ENCODE assay signal across 19 cellular contexts in genomic region chr19:720691-721160, GRCh38. TPM values are rescaled to one million over a fixed set of nuclear protein-coding genes. Genes with fewer than 3 reads are reported as not detected.
DNase-seq lines count a peak whose midpoint lies in the region; FAIRE-seq and TF ChIP-seq lines count a peak whose summit lies in the region.
"Had no signal": no experiment of that assay in that cellular context is flagged by ENCODE, and none has a peak within 500 bp of the region (broad histone marks: within the 10 kb centered on the region; RNA-seq: fewer than 3 reads in every experiment).

No MANE protein-coding gene starts in this region.

- no peak for TF ChIP-seq CTCF in breast epithelium (IDR thresholded peaks at IDR 0.05)
- no peak for TF ChIP-seq CTCF in MCF 10A (IDR thresholded peaks at IDR 0.05; ENCODE audit: unreplicated experiment)
- TF ChIP-seq CTCF in neural crest cell (conservative IDR thresholded peaks at IDR 0.05), result no peak
- no peak for TF ChIP-seq CTCF in type B pancreatic cell (conservative IDR thresholded peaks at IDR 0.05)

- H3K9me3 Mint-ChIP-seq in MCF 10A (ENCODE audit: unreplicated experiment) (peaks cover 2% of the 10 kb centered on the region), neural crest cell (no peaks in the 10 kb centered on the region), type B pancreatic cell (no peaks in the 10 kb centered on the region)

- H3K36me3 Mint-ChIP-seq in MCF 10A (ENCODE audit: insufficient read depth, unreplicated experiment), result no peaks in the 10 kb centered on the region
- H3K36me3 Mint-ChIP-seq in neural crest cell (ENCODE audit: low read depth), result peaks cover 2% of the 10 kb centered on the region
- peaks cover 2% of the 10 kb centered on the region for H3K36me3 Mint-ChIP-seq in type B pancreatic cell

- no peaks in the 10 kb centered on the region for H3K4me1 ChIP-seq in breast epithelium
- H3K4me1 ChIP-seq: foreskin keratinocyte had no signal

- H3K4me1 Mint-ChIP-seq in MCF 10A (ENCODE audit: insufficient read depth, unreplicated experiment), result no peaks in the 10 kb centered on the region
- peaks cover 12% of the 10 kb centered on the region for H3K4me1 Mint-ChIP-seq in neural crest cell
- peaks cover 8% of the 10 kb centered on the region for H3K4me1 Mint-ChIP-seq in type B pancreatic cell (ENCODE audit: unreplicated experiment)

- no peak for TF ChIP-seq POLR2A in breast epithelium (IDR thresholded peaks at IDR 0.05)

- no peak for FAIRE-seq in frontal cortex (lab: Jason Lieb, UNC)
- FAIRE-seq: GM12891 had no signal

- peak overlapping the region in 1 of 3 donors; percentile 7 for H3K4me3 ChIP-seq in breast epithelium
- H3K4me3 ChIP-seq: lung, transverse colon had no signal

- DNase-seq in breast epithelium (ENCODE audit: low spot score in 2 of 2) (no peak), MCF 10A (ENCODE audit: unreplicated experiment) (no peak), frontal cortex (ENCODE audit: low spot score in 2 of 2) (peak; percentile 82 to 87), neural crest cell (ENCODE audit: low read depth, low spot score) (no peak), type B pancreatic cell (ENCODE audit: extremely low spot score, unreplicated experiment) (no peak), NOMO-1 treated with DMSO at 0.1 percent for 48 hours (lab: John Stamatoyannopoulos, UW; ENCODE audit: unreplicated experiment) (no peak), dermis blood vessel endothelial cell (no peak), NCI-H2196 treated with DMSO at 0.1 percent for 48 hours (lab: John Stamatoyannopoulos, UW; ENCODE audit: unreplicated experiment) (no peak)
- DNase-seq: DMS79, foreskin keratinocyte, HCEC 1CT, IMR-90, transverse colon had no signal

- peaks cover 0 to under 1% of the 10 kb centered on the region in 2 donors for H3K9me3 ChIP-seq in breast epithelium
- H3K9me3 ChIP-seq: transverse colon had no signal

- CTCF ChIA-PET in MCF 10A (lab: Yijun Ruan, JAX), result no interaction called here

- no peaks in the 10 kb centered on the region for H3K36me3 ChIP-seq in breast epithelium
- H3K36me3 ChIP-seq: transverse colon had no signal

- peak overlapping the region; percentile 48 to 90 for H3K27ac ChIP-seq in breast epithelium
- H3K27ac ChIP-seq: foreskin keratinocyte had no signal

- H3K27me3 Mint-ChIP-seq in MCF 10A (ENCODE audit: insufficient read depth, unreplicated experiment) (no peaks in the 10 kb centered on the region), neural crest cell (ENCODE audit: low read depth) (no peaks in the 10 kb centered on the region), type B pancreatic cell (no peaks in the 10 kb centered on the region)

- H3K27me3 ChIP-seq in breast epithelium, result peaks cover 0 to 5% of the 10 kb centered on the region in 2 donors

- H3K4me3 Mint-ChIP-seq in MCF 10A (ENCODE audit: unreplicated experiment) (no peak overlapping the region), neural crest cell (peak overlapping the region; percentile 59), type B pancreatic cell (peak overlapping the region; percentile 62)
- H3K4me3 Mint-ChIP-seq: dendritic cell treated with granulocyte-macrophage colony-stimulating factor and Interleukin-4, amounts not matched to agents 40 ng/mL and 50 ng/mL, for 4 days had no signal

- no TSS peak for BruUV-seq in MCF 10A (replicated peaks; lab: Mats Ljungman, UMichigan)

- POLR2A ChIA-PET in MCF 10A (lab: Yijun Ruan, JAX), result no interaction called here

- no peak overlapping the region for H3K27ac Mint-ChIP-seq in MCF 10A (ENCODE audit: low read depth, unreplicated experiment)
- no peak overlapping the region for H3K27ac Mint-ChIP-seq in neural crest cell (ENCODE audit: unreplicated experiment)
- no peak overlapping the region for H3K27ac Mint-ChIP-seq in type B pancreatic cell
- H3K27ac Mint-ChIP-seq: activated naive CD4-positive, alpha-beta T cell treated with anti-CD3 and anti-CD28 coated beads, Interleukin-2, amount 50 U/mL, for 72 hours; dendritic cell treated with granulocyte-macrophage colony-stimulating factor and Interleukin-4, amounts not matched to agents 40 ng/mL and 50 ng/mL, for 4 days had no signal

- intact Hi-C loops in breast epithelium (cut with DNase I; ENCODE audit: low total_unique reads), result no loop called here
- intact Hi-C loops in MCF 10A (cut with micrococcal nuclease), result no loop called here

RNA-seq across cellular contexts. Expression of gene PALM, which starts 12.0 kb away (rescaled TPM):
- total RNA-seq in breast epithelium (10 to 100 TPM; 16.1 to 61.0 (median 35.1) TPM), MCF 10A (2022) (0.44 TPM in 1 of 2 replicates, not detected in the other), frontal cortex (87.2 TPM), neural crest cell (45.1 and 52.1 TPM in 2 replicates), type B pancreatic cell (ENCODE audit: low replicate concordance) (63.3 and 64.1 TPM in 2 replicates), dermis blood vessel endothelial cell (56.3 and 109 TPM in 2 replicates)

RNA-seq across cellular contexts. Expression of gene PRSS57, which starts 25.5 kb away (rescaled TPM):
- total RNA-seq in breast epithelium (not detected), MCF 10A (2022) (not detected in 2 replicates), frontal cortex (not detected), neural crest cell (not detected in 2 replicates), type B pancreatic cell (ENCODE audit: low replicate concordance) (not detected in 2 replicates), dermis blood vessel endothelial cell (not detected in 2 replicates)
- total RNA-seq: activated CD8-positive, alpha-beta memory T cell treated with anti-CD3 and anti-CD28 coated beads for 36 hours; activated naive CD4-positive, alpha-beta T cell treated with anti-CD3 and anti-CD28 coated beads, Interleukin-2, amount 50 U/mL, for 72 hours; foreskin keratinocyte; IMR-90; OCI-LY7; transverse colon had no signal

RNA-seq across cellular contexts. Expression of gene MISP, which starts 30.2 kb away (rescaled TPM):
- total RNA-seq in breast epithelium, result 1 to 10 TPM in 2 of 3 donors, under 1 TPM in 1; 0.16 to 3.6 (median 2.5) TPM
- 33.7 and 35.0 TPM in 2 replicates for total RNA-seq in MCF 10A (2022)
- total RNA-seq in frontal cortex, result 0.41 TPM
- 0.14 TPM in 1 of 2 replicates, not detected in the other for total RNA-seq in neural crest cell
- total RNA-seq in type B pancreatic cell (ENCODE audit: low replicate concordance), result 9.4 and 20.8 TPM in 2 replicates
- 0.05 TPM in 1 of 2 replicates, not detected in the other for total RNA-seq in dermis blood vessel endothelial cell
- total RNA-seq: activated CD8-positive, alpha-beta memory T cell treated with anti-CD3 and anti-CD28 coated beads for 36 hours; IMR-90 had no signal

RNA-seq across cellular contexts. Expression of gene FSTL3, which starts 44.5 kb away (rescaled TPM):
- total RNA-seq in breast epithelium, result 100 to 1,000 TPM in 2 of 3 donors, 10 to 100 TPM in 1; 37.8 to 198 (median 111) TPM
- 172 and 183 TPM in 2 replicates for total RNA-seq in MCF 10A (2022)
- total RNA-seq in frontal cortex, result 2.0 TPM
- total RNA-seq in neural crest cell, result 7.7 and 8.9 TPM in 2 replicates
- 9.3 and 11.0 TPM in 2 replicates for total RNA-seq in type B pancreatic cell (ENCODE audit: low replicate concordance)
- 7.1 and 8.8 TPM in 2 replicates for total RNA-seq in dermis blood vessel endothelial cell

RNA-seq across cellular contexts. Expression of gene RNF126, which starts 57.7 kb away (rescaled TPM):
- total RNA-seq in breast epithelium, result 10 to 100 TPM; 41.1 to 46.5 (median 46.2) TPM
- total RNA-seq in MCF 10A (2022), result 53.9 and 68.0 TPM in 2 replicates
- 17.5 TPM for total RNA-seq in frontal cortex
- 50.6 and 55.9 TPM in 2 replicates for total RNA-seq in neural crest cell
- 38.1 and 41.3 TPM in 2 replicates for total RNA-seq in type B pancreatic cell (ENCODE audit: low replicate concordance)
- 25.0 and 38.8 TPM in 2 replicates for total RNA-seq in dermis blood vessel endothelial cell

Comparison
In these comparisons a context has a peak if more than half of its experiments do, and no peak if none do; other contexts are left out.
1. RNA of gene PALM, which starts 12.0 kb away (total RNA-seq): 87.2 TPM in frontal cortex (single experiment), 63.3 to 64.1 TPM in type B pancreatic cell, 56.3 to 109 TPM in dermis blood vessel endothelial cell, 45.1 to 52.1 TPM in neural crest cell and 16.1 to 61.0 TPM in breast epithelium; 0.44 TPM in MCF 10A; every median in the first group is over 10 times any median in the second.
2. DNase-seq: peak in frontal cortex (2 of 2); none in breast epithelium (0 of 2), MCF 10A (single experiment), neural crest cell (single experiment), type B pancreatic cell (single experiment), NOMO-1 treated with DMSO at 0.1 percent for 48 hours (single experiment), dermis blood vessel endothelial cell (single experiment) and NCI-H2196 treated with DMSO at 0.1 percent for 48 hours (single experiment).